10 cellular contexts compared by ENCODE assay signal in genomic region chr10:103585011-103585405, GRCh38.
DNase-seq lines count a peak whose midpoint lies in the region; ATAC-seq and TF ChIP-seq lines count a peak whose summit lies in the region.
"Had no signal": no experiment of that assay in that cellular context is flagged by ENCODE, and none has a peak within 500 bp of the region (broad histone marks: within the 10 kb centered on the region; RNA-seq: fewer than 3 reads in every experiment).

No MANE protein-coding gene starts in this region.

- H3K79me2 ChIP-seq in trophoblast cell (ENCODE audit: control insufficient read depth, insufficient read depth, low read length, poor library complexity) = no peaks in the 10 kb centered on the region

- peaks cover 11% of the 10 kb centered on the region for H3K4me1 ChIP-seq in CD8-positive, alpha-beta T cell (ENCODE audit: insufficient read depth, low read length)
- no peaks in the 10 kb centered on the region for H3K4me1 ChIP-seq in effector memory CD4-positive, alpha-beta T cell (ENCODE audit: control insufficient read depth, insufficient read depth, low read length, poor library complexity, severe bottlenecking)
- no peaks in the 10 kb centered on the region for H3K4me1 ChIP-seq in trophoblast cell (ENCODE audit: control insufficient read depth in 1 of 2, insufficient read depth in 2 of 2, low read length in 2 of 2)

- intact Hi-C loops in CD8-positive, alpha-beta T cell (cut with DNase I, micrococcal nuclease) = loop anchor here in 1 of 2 experiments (2.0 kb wide), 1 partner anchor 382 kb away; the partner anchor contains the start of gene SLK

- POLR2A ChIA-PET in CD8-positive, alpha-beta T cell (lab: Charles Lee) = interaction anchor here (1.0 to 1.8 kb wide), 2 partner anchors 75 to 537 kb away, joined by 4 to 6 read pairs; partner anchors contain the start of gene SFR1
- POLR2A ChIA-PET in RWPE1 (lab: Yijun Ruan, JAX; ENCODE audit: low non-redundant PET) = interaction anchor here (0.6 to 1.0 kb wide), 2 partner anchors 25 to 172 kb away, joined by 3 to 11 read pairs; no protein-coding TSS in a partner anchor

- no peaks in the 10 kb centered on the region for H3K9me3 Mint-ChIP-seq in CD8-positive, alpha-beta T cell
- peaks cover 6% of the 10 kb centered on the region for H3K9me3 Mint-ChIP-seq in stimulated activated memory B cell treated with anti-CD40 and anti-IgM and Interleukin-4, amounts not matched to agents 10 μg/mL and 1 μg/mL and 100 μg/mL, for 72 hours

- ATAC-seq in CD8-positive, alpha-beta T cell = no peak
- ATAC-seq in stimulated activated memory B cell treated with anti-CD40 and anti-IgM and Interleukin-4, amounts not matched to agents 10 μg/mL and 1 μg/mL and 100 μg/mL, for 72 hours = no peak
- ATAC-seq in HG02588 (IDR thresholded peaks at IDR 0.05; ENCODE audit: unreplicated experiment) = no peak

- H4K12ac ChIP-seq in trophoblast cell (ENCODE audit: low read depth, low read length) = no peak overlapping the region

- no peak overlapping the region for H3K9ac ChIP-seq in trophoblast cell (ENCODE audit: low read length)

- WGBS in trophoblast cell (ENCODE audit: extremely low coverage, insufficient coverage, insufficient read length) = no CpG with 5 or more reads among the region's 32 CpGs

- H3K27ac ChIP-seq in CD8-positive, alpha-beta T cell (ENCODE audit: low read depth, low read length) = peak overlapping the region; percentile 78
- H3K27ac ChIP-seq in RWPE1 (peak overlapping the region; percentile 17; the same call in 1 of the 2 replicates), trophoblast cell (ENCODE audit: low read depth, low read length) (no peak overlapping the region)
- no peak overlapping the region for H3K27ac ChIP-seq in effector memory CD4-positive, alpha-beta T cell (ENCODE audit: insufficient read depth, low read length, poor library complexity, severe bottlenecking)
- H3K27ac ChIP-seq: PC-9, right atrium auricular region had no signal

- no peak overlapping the region for H2AFZ ChIP-seq in trophoblast cell (ENCODE audit: insufficient read depth, low read length, poor library complexity)
- H2AFZ ChIP-seq: PC-9 had no signal

- H3K9me3 ChIP-seq in CD8-positive, alpha-beta T cell (ENCODE audit: low read length) = no peaks in the 10 kb centered on the region
- H3K9me3 ChIP-seq in effector memory CD4-positive, alpha-beta T cell (ENCODE audit: control insufficient read depth, low read length) = no peaks in the 10 kb centered on the region
- H3K9me3 ChIP-seq in trophoblast cell (ENCODE audit: insufficient read depth, low read depth, low read length) = peaks cover 2% of the 10 kb centered on the region

- no peak overlapping the region for H4K8ac ChIP-seq in trophoblast cell (ENCODE audit: low read depth, low read length)

- CTCF ChIA-PET in CD8-positive, alpha-beta T cell (lab: Charles Lee) = interaction anchor here (2.2 kb wide), 1 partner anchor 101 kb away, joined by 6 read pairs; no protein-coding TSS in a partner anchor
- CTCF ChIA-PET in RWPE1 (lab: Yijun Ruan, JAX) = interaction anchor here (0.6 to 1.0 kb wide), 2 partner anchors 13 to 16 kb away, joined by 3 read pairs; no protein-coding TSS in a partner anchor

- no peak overlapping the region for H3K14ac ChIP-seq in trophoblast cell (ENCODE audit: low read length)

- no peak overlapping the region for H2BK120ac ChIP-seq in trophoblast cell (ENCODE audit: insufficient read depth, low read length, poor library complexity)

- no peak for DNase-seq in CD8-positive, alpha-beta T cell
- DNase-seq in RWPE1 (ENCODE audit: low spot score) (peak; percentile 36), G401 (ENCODE audit: low spot score) (no peak), trophoblast cell (no peak)
- DNase-seq in effector memory CD4-positive, alpha-beta T cell = no peak
- DNase-seq: NCI-H1092 treated with DMSO at 0.1 percent for 48 hours, PC-9 had no signal

- no peak overlapping the region for H3K18ac ChIP-seq in trophoblast cell (ENCODE audit: low read length)

- no peaks in the 10 kb centered on the region for H3K79me1 ChIP-seq in trophoblast cell (ENCODE audit: low read length)

- no peak for TF ChIP-seq CTCF in CD8-positive, alpha-beta T cell (IDR thresholded peaks at IDR 0.05)
- no peak for TF ChIP-seq CTCF in RWPE1 (conservative IDR thresholded peaks at IDR 0.05; ENCODE audit: low read depth)

- peak overlapping the region; percentile 84 for H3K4me3 Mint-ChIP-seq in CD8-positive, alpha-beta T cell
- peak overlapping the region; percentile 75 for H3K4me3 Mint-ChIP-seq in stimulated activated memory B cell treated with anti-CD40 and anti-IgM and Interleukin-4, amounts not matched to agents 10 μg/mL and 1 μg/mL and 100 μg/mL, for 72 hours

- in situ Hi-C loops in G401 (cut with HindIII; ENCODE audit: low sequenced_read_pairs) = no loop called here

- peak overlapping the region; percentile 74 for H3K27ac Mint-ChIP-seq in CD8-positive, alpha-beta T cell
- no peak overlapping the region for H3K27ac Mint-ChIP-seq in stimulated activated memory B cell treated with anti-CD40 and anti-IgM and Interleukin-4, amounts not matched to agents 10 μg/mL and 1 μg/mL and 100 μg/mL, for 72 hours

- H3K4me3 ChIP-seq in CD8-positive, alpha-beta T cell (ENCODE audit: low read depth, low read length) = peak overlapping the region; percentile 76
- peak overlapping the region; percentile 90 for H3K4me3 ChIP-seq in effector memory CD4-positive, alpha-beta T cell (ENCODE audit: insufficient read depth, low read depth, low read length, poor library complexity, severe bottlenecking)
- no peak overlapping the region for H3K4me3 ChIP-seq in trophoblast cell (ENCODE audit: low read depth, low read length)
- H3K4me3 ChIP-seq: PC-9 had no signal

- H3K4me2 ChIP-seq in trophoblast cell (ENCODE audit: low read length) = no peak overlapping the region
- H3K4me2 ChIP-seq: PC-9 had no signal

- no peak overlapping the region for H2AK5ac ChIP-seq in trophoblast cell (ENCODE audit: low read length)

- no peaks in the 10 kb centered on the region for H3K36me3 ChIP-seq in CD8-positive, alpha-beta T cell (ENCODE audit: insufficient read depth, low read length)
- no peaks in the 10 kb centered on the region for H3K36me3 ChIP-seq in effector memory CD4-positive, alpha-beta T cell (ENCODE audit: control insufficient read depth, insufficient read depth, low read length)
- peaks cover 5 to 8% of the 10 kb centered on the region in 2 experiments for H3K36me3 ChIP-seq in trophoblast cell (ENCODE audit: control insufficient read depth in 1 of 2, insufficient read depth in 2 of 2, low read length in 2 of 2)
- H3K36me3 ChIP-seq: right atrium auricular region had no signal

- no peaks in the 10 kb centered on the region for H3K27me3 Mint-ChIP-seq in CD8-positive, alpha-beta T cell (ENCODE audit: low read depth)
- H3K27me3 Mint-ChIP-seq in stimulated activated memory B cell treated with anti-CD40 and anti-IgM and Interleukin-4, amounts not matched to agents 10 μg/mL and 1 μg/mL and 100 μg/mL, for 72 hours = no peaks in the 10 kb centered on the region

- H3K4ac ChIP-seq in trophoblast cell (ENCODE audit: low read depth, low read length) = no peak overlapping the region

- no peak overlapping the region for H3K23ac ChIP-seq in trophoblast cell (ENCODE audit: low read length)

- H2BK5ac ChIP-seq in trophoblast cell (ENCODE audit: low read depth, low read length, poor library complexity) = no peak overlapping the region

- H2BK12ac ChIP-seq in trophoblast cell (ENCODE audit: low read length) = no peak overlapping the region

- H3K36me3 Mint-ChIP-seq in CD8-positive, alpha-beta T cell = no peaks in the 10 kb centered on the region
- peaks cover 10% of the 10 kb centered on the region for H3K36me3 Mint-ChIP-seq in stimulated activated memory B cell treated with anti-CD40 and anti-IgM and Interleukin-4, amounts not matched to agents 10 μg/mL and 1 μg/mL and 100 μg/mL, for 72 hours

- no peaks in the 10 kb centered on the region for H3K27me3 ChIP-seq in CD8-positive, alpha-beta T cell (ENCODE audit: insufficient read depth, low read length)
- H3K27me3 ChIP-seq in effector memory CD4-positive, alpha-beta T cell (replicated peaks; ENCODE audit: control insufficient read depth, insufficient read depth, low read length, poor library complexity, severe bottlenecking) = no peaks in the 10 kb centered on the region
- no peaks in the 10 kb centered on the region for H3K27me3 ChIP-seq in trophoblast cell (ENCODE audit: insufficient read depth, low read length)
- H3K27me3 ChIP-seq: right atrium auricular region had no signal

- peaks cover 17% of the 10 kb centered on the region for H3K4me1 Mint-ChIP-seq in CD8-positive, alpha-beta T cell (ENCODE audit: low read depth)
- peaks cover 5% of the 10 kb centered on the region for H3K4me1 Mint-ChIP-seq in stimulated activated memory B cell treated with anti-CD40 and anti-IgM and Interleukin-4, amounts not matched to agents 10 μg/mL and 1 μg/mL and 100 μg/mL, for 72 hours

- H4K91ac ChIP-seq in trophoblast cell (ENCODE audit: low read depth, low read length) = no peak overlapping the region

Comparison
In these comparisons a context has a peak if more than half of its experiments do, and no peak if none do; other contexts are left out.
1. H3K27ac ChIP-seq: peak in CD8-positive, alpha-beta T cell (single experiment) and RWPE1 (single experiment); none in effector memory CD4-positive, alpha-beta T cell (single experiment) and trophoblast cell (single experiment).